In genomic region chr2:134897932-134898331, GRCh38 we compare ENCODE assay signal across 9 cellular contexts.
DNase-seq lines count a peak whose midpoint lies in the region; ATAC-seq, FAIRE-seq and TF ChIP-seq lines count a peak whose summit lies in the region.
"Had no signal": no experiment of that assay in that cellular context is flagged by ENCODE, and none has a peak within 500 bp of the region (broad histone marks: within the 10 kb centered on the region; RNA-seq: fewer than 3 reads in every experiment).

No MANE protein-coding gene starts in this region.

- POLR2A ChIA-PET in GM10248 (lab: Yijun Ruan, JAX): no interaction called here
- POLR2A ChIA-PET in HEK293T (lab: Yijun Ruan, JAX): no interaction called here

- no peaks in the 10 kb centered on the region for H3K4me1 ChIP-seq in RWPE2 (ENCODE audit: insufficient read depth, poor library complexity, severe bottlenecking)

- TF ChIP-seq CTCF in AG09309 (IDR thresholded peaks at IDR 0.05; ENCODE audit: control insufficient read depth, insufficient read depth, low read depth, low read length, missing control alignments) (peak; percentile 13), GM10248 (IDR thresholded peaks at IDR 0.05; ENCODE audit: control extremely low read depth, extremely low read depth, low read depth, missing control alignments) (peak; percentile 31), RWPE2 (IDR thresholded peaks at IDR 0.05; ENCODE audit: poor library complexity, severe bottlenecking) (peak; percentile 71)

- no peak for ATAC-seq in RWPE2 (ENCODE audit: low read depth)

- no peaks in the 10 kb centered on the region for H3K36me3 ChIP-seq in RWPE2 (ENCODE audit: low read depth)

- no peak for TF ChIP-seq POLR2A in H54 (IDR thresholded peaks at IDR 0.05; ENCODE audit: low read depth, low read length)

- CTCF ChIA-PET in GM10248 (lab: Yijun Ruan, JAX) (interaction anchor here (0.6 to 1.6 kb wide), 4 partner anchors 10 to 447 kb away, joined by 3 to 11 read pairs (median 4); no protein-coding TSS in a partner anchor), HEK293T (lab: Yijun Ruan, JAX) (interaction anchor here (0.6 to 0.7 kb wide), 2 partner anchors 38 to 506 kb away, joined by 3 read pairs; no protein-coding TSS in a partner anchor)

- no peak overlapping the region for H3K4me3 ChIP-seq in AG09309 (ENCODE audit: control insufficient read depth, low read depth, low read length)
- no peak overlapping the region for H3K4me3 ChIP-seq in RWPE2 (ENCODE audit: severe bottlenecking)

- no peak for DNase-seq in AG09309 (ENCODE audit: low read depth)
- DNase-seq in GM10248 (ENCODE audit: extremely low spot score): no peak
- DNase-seq in RWPE2 (ENCODE audit: low spot score): no peak
- no peak for DNase-seq in H54 (ENCODE audit: insufficient read length, low spot score)
- no peak for DNase-seq in T1000 (lab: John Stamatoyannopoulos, UW)
- DNase-seq in HEK293T (ENCODE audit: extremely low spot score): no peak
- DNase-seq in HTR-8/SVneo (ENCODE audit: insufficient read length, low spot score): no peak

- FAIRE-seq in islet of Langerhans (lab: Jason Lieb, UNC) (peak; percentile 100), H54 (lab: Jason Lieb, UNC) (no peak), HTR-8/SVneo (lab: Jason Lieb, UNC) (no peak)
- FAIRE-seq: GM12891 had no signal

- no peak overlapping the region for H3K27ac ChIP-seq in RWPE2 (ENCODE audit: poor library complexity, severe bottlenecking)

- no peaks in the 10 kb centered on the region for H3K27me3 ChIP-seq in RWPE2 (ENCODE audit: insufficient read depth, poor library complexity, severe bottlenecking)

- no peaks in the 10 kb centered on the region for H3K9me3 ChIP-seq in RWPE2 (ENCODE audit: severe bottlenecking)

TF ChIP-seq in HEK293T, 16 proteins besides CTCF, POLR2A, EP300 and RAD21:
- no peak for TF ChIP-seq SP1 (IDR thresholded peaks at IDR 0.05)
- TF ChIP-seq PKNOX1 (IDR thresholded peaks at IDR 0.05): no peak
- no peak for TF ChIP-seq SUZ12 (IDR thresholded peaks at IDR 0.05)
- no peak for TF ChIP-seq BHLHE40 (IDR thresholded peaks at IDR 0.05; ENCODE audit: borderline replicate concordance)
- TF ChIP-seq HDGF (IDR thresholded peaks at IDR 0.05; ENCODE audit: borderline replicate concordance): no peak
- no peak for TF ChIP-seq L3MBTL2 (conservative IDR thresholded peaks at IDR 0.05)

Comparison
In these comparisons a context has a peak if more than half of its experiments do, and no peak if none do; other contexts are left out.
1. CTCF ChIP-seq: peak in every context shown above with its lines; median percentile 71 in RWPE2; 31 in GM10248; 13 in AG09309.